Comparison of ENCODE assay signal across 13 cellular contexts in the genomic region with DNA sequence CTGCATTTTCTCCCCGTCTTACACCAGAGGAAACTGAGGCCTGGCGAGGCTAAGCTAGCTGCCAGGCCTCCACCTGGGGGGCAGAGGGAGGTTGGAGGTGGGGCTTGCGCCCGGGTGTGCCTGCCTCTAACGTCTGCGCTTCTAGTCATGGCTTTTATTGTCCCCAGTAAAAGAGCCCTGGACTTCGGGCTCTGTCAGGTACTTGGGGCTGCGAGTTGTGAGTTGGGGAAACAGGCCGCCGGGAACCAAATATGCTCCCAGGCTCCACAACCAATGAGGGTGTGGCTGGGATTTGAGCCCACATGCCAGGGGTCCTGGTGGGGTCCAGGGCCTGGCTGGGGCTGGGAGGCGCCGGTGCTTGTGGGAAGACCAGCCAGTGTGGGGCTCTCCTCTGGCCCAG.
"Had no signal": no experiment of that assay in that cellular context is flagged by ENCODE, and none has a peak within 500 bp of the region (broad histone marks: within the 10 kb centered on the region; RNA-seq: fewer than 3 reads in every experiment).

No MANE protein-coding gene starts in this region.

- DNase-seq: activated CD4-positive, alpha-beta memory T cell treated with anti-CD3 and anti-CD28 coated beads, Interleukin-2, amount 10 ng/mL, durations not matched to agents 7 days and 5 days; activated CD4-positive, alpha-beta T cell treated with anti-CD3 and anti-CD28 coated beads for 4 hours; activated effector memory CD4-positive, alpha-beta T cell treated with anti-CD3 and anti-CD28 coated beads, Interleukin-2, amount 50 U/mL, for 16 hours; activated T-cell treated with anti-CD3 and anti-CD28 coated beads, Interleukin-2, amount 50 U/mL, for 24 hours; caudate nucleus; effector CD8-positive, alpha-beta T cell; foreskin fibroblast; stimulated activated CD4-positive, alpha-beta T cell treated with anti-CD3 and anti-CD28 coated beads, Interleukin-2, amount 100 ng/mL, for 48 hours; T-helper 2 cell had no signal

- H3K36me3 ChIP-seq: adrenal gland had no signal

- FAIRE-seq: endothelial cell of umbilical vein, islet of Langerhans had no signal

- H3K27me3 ChIP-seq: adrenal gland had no signal

- H3K27ac ChIP-seq: adrenal gland had no signal

- H3K4me1 ChIP-seq: adrenal gland had no signal

- H3K4me3 ChIP-seq: adrenal gland, coronary artery had no signal

- H3K9me3 ChIP-seq: adrenal gland had no signal
